In genomic region chr6:126033696-126034095, GRCh38 we compare ENCODE assay signal across 8 cellular contexts. TPM values are rescaled to one million over a fixed set of nuclear protein-coding genes. Genes with fewer than 3 reads are reported as not detected.
DNase-seq lines count a peak whose midpoint lies in the region; ATAC-seq and TF ChIP-seq lines count a peak whose summit lies in the region.

No MANE protein-coding gene starts in this region.

- ATAC-seq in GM21367 (IDR thresholded peaks at IDR 0.05; ENCODE audit: unreplicated experiment) (peak; percentile 94), HG03565 (IDR thresholded peaks at IDR 0.05; ENCODE audit: unreplicated experiment) (peak; percentile 90)

- H3K9me3 ChIP-seq in PC-9 (ENCODE audit: insufficient read depth, low read depth), result no peaks in the 10 kb centered on the region

- H3K27ac ChIP-seq in PC-9, result no peak overlapping the region

- H3K4me1 ChIP-seq in PC-9 (replicated peaks; ENCODE audit: insufficient read depth), result peaks cover 7% of the 10 kb centered on the region; the same call in 1 of the 2 replicates

- H3K79me2 ChIP-seq in PC-9 (ENCODE audit: low read depth), result no peaks in the 10 kb centered on the region

- H3K36me3 ChIP-seq in PC-9 (ENCODE audit: low read depth), result peaks cover 70% of the 10 kb centered on the region

- intact Hi-C loops in PC-9 (cut with micrococcal nuclease; ENCODE audit: unreplicated experiment), result loop anchor here (2.0 to 10.0 kb wide), 4 partner anchors 141 to 1087 kb away; partner anchors contain the start of gene CENPW

- no peak overlapping the region for H2AFZ ChIP-seq in PC-9

- POLR2A ChIA-PET in PC-9 (lab: Charles Lee; ENCODE audit: unreplicated experiment), result interaction anchor here (0.7 kb wide), 1 partner anchor 1028 kb away, joined by 3 read pairs; no protein-coding TSS in a partner anchor

- no TSS peak for BruUV-seq in PC-9 (replicated peaks; lab: Mats Ljungman, UMichigan)

- H3K4me2 ChIP-seq in PC-9, result no peak overlapping the region

- no peaks in the 10 kb centered on the region for H3K27me3 ChIP-seq in PC-9 (ENCODE audit: insufficient read depth, low read depth)

- H3K4me3 ChIP-seq in PC-9, result no peak overlapping the region

- DNase-seq in GDM1 (lab: John Stamatoyannopoulos, UW) (peak; percentile 5), PC-9 (peak in 1 of 2 experiments; percentile 59), epidermal melanocyte (ENCODE audit: insufficient read length, low spot score) (peak; percentile 70), mucosa of gallbladder (ENCODE audit: low spot score) (peak; percentile 47)
- no peak for DNase-seq in effector CD4-positive, alpha-beta T cell
- DNase-seq in activated CD4-positive, alpha-beta T cell treated with anti-CD3 and anti-CD28 coated beads for 4 hours, result no peak

- H4K20me1 ChIP-seq in PC-9 (ENCODE audit: insufficient read depth), result no peaks in the 10 kb centered on the region

- no peaks in the 10 kb centered on the region for H3K9me2 ChIP-seq in PC-9 (ENCODE audit: insufficient read depth)

- CTCF ChIA-PET in PC-9 (lab: Charles Lee), result no interaction called here

- peaks cover 18% of the 10 kb centered on the region for H3F3A ChIP-seq in PC-9 (ENCODE audit: insufficient read depth, low read depth)

- peak; percentile 73 for TF ChIP-seq CTCF in PC-9 (conservative IDR thresholded peaks at IDR 0.05)

RNA-seq across cellular contexts. Expression of gene TRMT11, which starts 47.4 kb away (rescaled TPM):
- 24.2 and 26.0 TPM in 2 replicates for total RNA-seq in PC-9 (2021)
- total RNA-seq in mucosa of gallbladder, result 18.0 TPM

Comparison
In these comparisons a context has a peak if more than half of its experiments do, and no peak if none do; other contexts are left out.
1. DNase-seq: peak in GDM1 (single experiment), epidermal melanocyte (single experiment) and mucosa of gallbladder (single experiment); none in effector CD4-positive, alpha-beta T cell (single experiment) and activated CD4-positive, alpha-beta T cell treated with anti-CD3 and anti-CD28 coated beads for 4 hours (0 of 2).